Comparison of ENCODE assay signal across 23 cellular contexts in genomic region chr11:26743622-26744021, GRCh38. TPM values are rescaled to one million over a fixed set of nuclear protein-coding genes. Genes with fewer than 3 reads are reported as not detected.
DNase-seq lines count a peak whose midpoint lies in the region; ATAC-seq and TF ChIP-seq lines count a peak whose summit lies in the region.
"Had no signal": no experiment of that assay in that cellular context is flagged by ENCODE, and none has a peak within 500 bp of the region (broad histone marks: within the 10 kb centered on the region; RNA-seq: fewer than 3 reads in every experiment).

No MANE protein-coding gene starts in this region.

- no peak for DNase-seq in left cardiac atrium
- no peak for DNase-seq in erythroblast (lab: John Stamatoyannopoulos, UW)
- DNase-seq in NOMO-1 (lab: John Stamatoyannopoulos, UW; ENCODE audit: unreplicated experiment in 2 of 2): no peak
- DNase-seq in activated T-helper 1 cell treated with anti-CD3 and anti-CD28 coated beads, Interleukin-12 subunit alpha, Interleukin-12 subunit beta, Interleukin-2, Interleukin-4 antibody, amounts not matched to agents 30 ng/mL and 10 ng/mL and 1 ng/mL, durations not matched to agents 14 hours and 24 hours and 36 hours (ENCODE audit: low spot score): no peak
- DNase-seq: activated CD4-positive, alpha-beta T cell treated with anti-CD3 and anti-CD28 coated beads for 4 hours; activated CD8-positive, alpha-beta memory T cell treated with anti-CD3 and anti-CD28 coated beads, Interleukin-2, amount 50 U/mL, for 48 hours; activated naive CD4-positive, alpha-beta T cell treated with anti-CD3 and anti-CD28 coated beads for 36 hours; cerebellar nuclear complex; DMS 273 treated with DMSO at 0.1 percent for 48 hours; effector memory CD8-positive, alpha-beta T cell; GF-D8; head of caudate nucleus; lower lobe of right lung; Peyer's patch; right lobe of liver; stimulated activated CD4-positive, alpha-beta T cell treated with anti-CD3 and anti-CD28 coated beads, Interleukin-2, amount 100 ng/mL, for 24 hours had no signal

- no peaks in the 10 kb centered on the region for H3K27me3 Mint-ChIP-seq in activated T-helper 1 cell treated with anti-CD3 and anti-CD28 coated beads, Interleukin-12 subunit alpha, Interleukin-12 subunit beta, Interleukin-2, Interleukin-4 antibody, amounts not matched to agents 30 ng/mL and 10 ng/mL and 1 ng/mL, durations not matched to agents 14 hours and 24 hours and 36 hours (ENCODE audit: insufficient read depth)
- H3K27me3 Mint-ChIP-seq: effector memory CD8-positive, alpha-beta T cell had no signal

- no peaks in the 10 kb centered on the region for H3K36me3 Mint-ChIP-seq in activated T-helper 1 cell treated with anti-CD3 and anti-CD28 coated beads, Interleukin-12 subunit alpha, Interleukin-12 subunit beta, Interleukin-2, Interleukin-4 antibody, amounts not matched to agents 30 ng/mL and 10 ng/mL and 1 ng/mL, durations not matched to agents 14 hours and 24 hours and 36 hours (ENCODE audit: low read depth)

- no peak for TF ChIP-seq POLR2A in erythroblast (IDR thresholded peaks at IDR 0.05; ENCODE audit: low read length)

- no peaks in the 10 kb centered on the region for H3K9me3 Mint-ChIP-seq in activated T-helper 1 cell treated with anti-CD3 and anti-CD28 coated beads, Interleukin-12 subunit alpha, Interleukin-12 subunit beta, Interleukin-2, Interleukin-4 antibody, amounts not matched to agents 30 ng/mL and 10 ng/mL and 1 ng/mL, durations not matched to agents 14 hours and 24 hours and 36 hours

- H3K27ac Mint-ChIP-seq in activated T-helper 1 cell treated with anti-CD3 and anti-CD28 coated beads, Interleukin-12 subunit alpha, Interleukin-12 subunit beta, Interleukin-2, Interleukin-4 antibody, amounts not matched to agents 30 ng/mL and 10 ng/mL and 1 ng/mL, durations not matched to agents 14 hours and 24 hours and 36 hours: no peak overlapping the region
- H3K27ac Mint-ChIP-seq: activated naive CD4-positive, alpha-beta T cell treated with anti-CD3 and anti-CD28 coated beads for 36 hours; effector memory CD8-positive, alpha-beta T cell had no signal

- intact Hi-C loops in left cardiac atrium (cut with DNase I): no loop called here
- intact Hi-C loops in activated T-helper 1 cell treated with anti-CD3 and anti-CD28 coated beads, Interleukin-12 subunit alpha, Interleukin-12 subunit beta, Interleukin-2, Interleukin-4 antibody, amounts not matched to agents 30 ng/mL and 10 ng/mL and 1 ng/mL, durations not matched to agents 14 hours and 24 hours and 36 hours (cut with micrococcal nuclease): no loop called here

- ATAC-seq in GM18517 (IDR thresholded peaks at IDR 0.05; ENCODE audit: unreplicated experiment): peak; percentile 90
- ATAC-seq in GM19468 (IDR thresholded peaks at IDR 0.05; ENCODE audit: extremely low read depth, unreplicated experiment): peak; percentile 51
- ATAC-seq in HG02884 (IDR thresholded peaks at IDR 0.05; ENCODE audit: unreplicated experiment): peak; percentile 86
- peak; percentile 79 for ATAC-seq in HG03439 (IDR thresholded peaks at IDR 0.05; ENCODE audit: unreplicated experiment)
- no peak for ATAC-seq in left cardiac atrium
- ATAC-seq: effector memory CD8-positive, alpha-beta T cell; K562; lower lobe of right lung; right lobe of liver had no signal

- H3K4me1 Mint-ChIP-seq in activated T-helper 1 cell treated with anti-CD3 and anti-CD28 coated beads, Interleukin-12 subunit alpha, Interleukin-12 subunit beta, Interleukin-2, Interleukin-4 antibody, amounts not matched to agents 30 ng/mL and 10 ng/mL and 1 ng/mL, durations not matched to agents 14 hours and 24 hours and 36 hours (ENCODE audit: low read depth): no peaks in the 10 kb centered on the region

- H3K4me3 Mint-ChIP-seq in activated T-helper 1 cell treated with anti-CD3 and anti-CD28 coated beads, Interleukin-12 subunit alpha, Interleukin-12 subunit beta, Interleukin-2, Interleukin-4 antibody, amounts not matched to agents 30 ng/mL and 10 ng/mL and 1 ng/mL, durations not matched to agents 14 hours and 24 hours and 36 hours: no peak overlapping the region
- H3K4me3 Mint-ChIP-seq: activated naive CD4-positive, alpha-beta T cell treated with anti-CD3 and anti-CD28 coated beads for 36 hours; effector memory CD8-positive, alpha-beta T cell had no signal

RNA-seq across cellular contexts. Expression of gene SLC5A12, which starts 21.8 kb away (rescaled TPM):
- total RNA-seq in left cardiac atrium: 1 to 10 TPM in 1 of 2 donors, under 1 TPM in 1; 0.38 to 6.1 TPM
- total RNA-seq in activated T-helper 1 cell treated with anti-CD3 and anti-CD28 coated beads, Interleukin-12 subunit alpha, Interleukin-12 subunit beta, Interleukin-2, Interleukin-4 antibody, amounts not matched to agents 30 ng/mL and 10 ng/mL and 1 ng/mL, durations not matched to agents 14 hours and 24 hours and 36 hours: not detected in 2 replicates
- total RNA-seq: activated naive CD4-positive, alpha-beta T cell treated with anti-CD3 and anti-CD28 coated beads for 36 hours; ascending aorta; lower lobe of right lung; subcutaneous adipose tissue had no signal

Comparison
In these comparisons a context has a peak if more than half of its experiments do, and no peak if none do; other contexts are left out.
1. ATAC-seq: peak in GM18517 (single experiment), GM19468 (single experiment), HG02884 (single experiment) and HG03439 (single experiment); none in left cardiac atrium (0 of 2).